Comparison of ENCODE assay signal across 9 cellular contexts in genomic region chr6:108116781-108117426, GRCh38. TPM values are rescaled to one million over a fixed set of nuclear protein-coding genes. Genes with fewer than 3 reads are reported as not detected.
DNase-seq lines count a peak whose midpoint lies in the region; ATAC-seq and TF ChIP-seq lines count a peak whose summit lies in the region.
"Had no signal": no experiment of that assay in that cellular context is flagged by ENCODE, and none has a peak within 500 bp of the region (broad histone marks: within the 10 kb centered on the region; RNA-seq: fewer than 3 reads in every experiment).

No MANE protein-coding gene starts in this region.

- H3K36me3 Mint-ChIP-seq in activated naive CD8-positive, alpha-beta T cell: no peaks in the 10 kb centered on the region
- peaks cover 2% of the 10 kb centered on the region for H3K36me3 Mint-ChIP-seq in memory B cell

- TF ChIP-seq EP300 in upper lobe of left lung (IDR thresholded peaks at IDR 0.05): no peak

- TF ChIP-seq CTCF in right atrium auricular region (IDR thresholded peaks at IDR 0.05) (no peak), upper lobe of left lung (IDR thresholded peaks at IDR 0.05) (no peak), dorsolateral prefrontal cortex (IDR thresholded peaks at IDR 0.05 in 54 of 56, conservative IDR thresholded peaks at IDR 0.05 in 2 of 56; ENCODE audit: low read depth in 1 of 56, partially characterized antibody in 56 of 56) (no peak)

- 19 to 22% methylated on average over 12 to 42 of the region's 43 CpGs for WGBS in upper lobe of left lung, 2 donors

- H3K27me3 ChIP-seq in right atrium auricular region (peaks cover 33 to 37% of the 10 kb centered on the region in 2 donors), upper lobe of left lung (peaks cover 0 to 58% (median 36%) of the 10 kb centered on the region in 4 donors), dorsolateral prefrontal cortex (peaks cover 0 to 69% (median 43%) of the 10 kb centered on the region in 45 donors)

- TF ChIP-seq POLR2A in upper lobe of left lung (IDR thresholded peaks at IDR 0.05): no peak

- intact Hi-C loops in Right ventricle myocardium inferior (cut with DNase I) (loop anchor here (5.0 kb wide), 1 partner anchor 55 kb away; no protein-coding TSS in a partner anchor), dorsolateral prefrontal cortex (cut with DNase I) (loop anchor here in 1 of 2 donors (5.0 to 10.0 kb wide), 2 partner anchors 50 to 378 kb away; partner anchors contain the start of gene NR2E1)

- peak; percentile 11 for ATAC-seq in Right ventricle myocardium inferior
- no peak for ATAC-seq in memory B cell (ENCODE audit: low read depth)
- ATAC-seq in upper lobe of left lung (ENCODE audit: low FRiP score in 2 of 2): no peak
- no peak for ATAC-seq in HG03354 (IDR thresholded peaks at IDR 0.05; ENCODE audit: poor library complexity, severe bottlenecking, unreplicated experiment)

- H3K4me3 Mint-ChIP-seq in activated naive CD8-positive, alpha-beta T cell: peak overlapping the region; percentile 90
- peak overlapping the region; percentile 84 for H3K4me3 Mint-ChIP-seq in memory B cell

- H3K4me3 ChIP-seq in right atrium auricular region (peak overlapping the region in 1 of 2 donors; percentile 59), upper lobe of left lung (peak overlapping the region in 3 of 4 donors; percentile 50 to 66 (median 62)), dorsolateral prefrontal cortex (peak overlapping the region in 23 of 59 donors; percentile 45 to 81 (median 70))

- no peaks in the 10 kb centered on the region for H3K36me3 ChIP-seq in right atrium auricular region
- no peaks in the 10 kb centered on the region for H3K36me3 ChIP-seq in upper lobe of left lung

- H3K27me3 Mint-ChIP-seq in activated naive CD8-positive, alpha-beta T cell: peaks cover 60% of the 10 kb centered on the region
- H3K27me3 Mint-ChIP-seq in memory B cell: peaks cover 40% of the 10 kb centered on the region

- DNase-seq in Right ventricle myocardium inferior (ENCODE audit: missing footprints) (no peak), right atrium auricular region (ENCODE audit: low spot score) (no peak), memory B cell (ENCODE audit: low spot score in 2 of 2) (peak; percentile 18 to 49), upper lobe of left lung (peak in 1 of 2 donors; percentile 68), activated gamma-delta T cell (lab: John Stamatoyannopoulos, UW) (no peak), dorsolateral prefrontal cortex (no peak)
- DNase-seq: cortex of kidney had no signal

- H3K4me1 Mint-ChIP-seq in activated naive CD8-positive, alpha-beta T cell (ENCODE audit: low read depth): peaks cover 50% of the 10 kb centered on the region
- H3K4me1 Mint-ChIP-seq in memory B cell: peaks cover 39% of the 10 kb centered on the region

- H3K4me1 ChIP-seq in right atrium auricular region (peaks cover 0 to 57% of the 10 kb centered on the region in 2 donors), upper lobe of left lung (peaks cover 47 to 59% (median 53%) of the 10 kb centered on the region in 4 donors)

- H3K9me3 Mint-ChIP-seq in activated naive CD8-positive, alpha-beta T cell (ENCODE audit: low read depth): no peaks in the 10 kb centered on the region
- H3K9me3 Mint-ChIP-seq in memory B cell: no peaks in the 10 kb centered on the region

- H3K27ac ChIP-seq in right atrium auricular region: no peak overlapping the region
- no peak overlapping the region for H3K27ac ChIP-seq in upper lobe of left lung
- no peak overlapping the region for H3K27ac ChIP-seq in dorsolateral prefrontal cortex

- H3K9me3 ChIP-seq in right atrium auricular region: no peaks in the 10 kb centered on the region
- H3K9me3 ChIP-seq in upper lobe of left lung: no peaks in the 10 kb centered on the region

- H3K27ac Mint-ChIP-seq in activated naive CD8-positive, alpha-beta T cell: no peak overlapping the region
- peak overlapping the region; percentile 6 for H3K27ac Mint-ChIP-seq in memory B cell

RNA-seq across cellular contexts. Expression of gene OSTM1, which starts 42.4 kb away (rescaled TPM):
- total RNA-seq in Right ventricle myocardium inferior (34.8 TPM), right atrium auricular region (10 to 100 TPM; 38.4 to 80.2 TPM), upper lobe of left lung (10 to 100 TPM; 13.6 to 90.9 (median 49.9) TPM), dorsolateral prefrontal cortex (10 to 100 TPM; 19.6 to 54.7 (median 38.3) TPM)

RNA-seq across cellular contexts. Expression of gene NR2E1, which starts 48.9 kb away (rescaled TPM):
- total RNA-seq in Right ventricle myocardium inferior: not detected
- total RNA-seq in right atrium auricular region: not detected
- total RNA-seq in upper lobe of left lung: not detected
- 10 to 100 TPM in 109 of 120 experiments, 1 to 10 TPM in 11; 5.0 to 64.6 (median 15.3) TPM for total RNA-seq in dorsolateral prefrontal cortex

Comparison
In these comparisons a context has a peak if more than half of its experiments do, and no peak if none do; other contexts are left out.
1. DNase-seq: peak in memory B cell (2 of 2); none in Right ventricle myocardium inferior (single experiment), right atrium auricular region (single experiment), activated gamma-delta T cell (single experiment) and dorsolateral prefrontal cortex (0 of 10).